2 cellular contexts compared by ENCODE assay signal in genomic region chr6:108731229-108731565, GRCh38.
TF ChIP-seq lines count a peak whose summit lies in the region.

No MANE protein-coding gene starts in this region.

TF ChIP-seq in GM23338, 12 proteins besides CTCF, POLR2A, EP300 and RAD21 (continued from another document):
- TF ChIP-seq, protein P1, sequence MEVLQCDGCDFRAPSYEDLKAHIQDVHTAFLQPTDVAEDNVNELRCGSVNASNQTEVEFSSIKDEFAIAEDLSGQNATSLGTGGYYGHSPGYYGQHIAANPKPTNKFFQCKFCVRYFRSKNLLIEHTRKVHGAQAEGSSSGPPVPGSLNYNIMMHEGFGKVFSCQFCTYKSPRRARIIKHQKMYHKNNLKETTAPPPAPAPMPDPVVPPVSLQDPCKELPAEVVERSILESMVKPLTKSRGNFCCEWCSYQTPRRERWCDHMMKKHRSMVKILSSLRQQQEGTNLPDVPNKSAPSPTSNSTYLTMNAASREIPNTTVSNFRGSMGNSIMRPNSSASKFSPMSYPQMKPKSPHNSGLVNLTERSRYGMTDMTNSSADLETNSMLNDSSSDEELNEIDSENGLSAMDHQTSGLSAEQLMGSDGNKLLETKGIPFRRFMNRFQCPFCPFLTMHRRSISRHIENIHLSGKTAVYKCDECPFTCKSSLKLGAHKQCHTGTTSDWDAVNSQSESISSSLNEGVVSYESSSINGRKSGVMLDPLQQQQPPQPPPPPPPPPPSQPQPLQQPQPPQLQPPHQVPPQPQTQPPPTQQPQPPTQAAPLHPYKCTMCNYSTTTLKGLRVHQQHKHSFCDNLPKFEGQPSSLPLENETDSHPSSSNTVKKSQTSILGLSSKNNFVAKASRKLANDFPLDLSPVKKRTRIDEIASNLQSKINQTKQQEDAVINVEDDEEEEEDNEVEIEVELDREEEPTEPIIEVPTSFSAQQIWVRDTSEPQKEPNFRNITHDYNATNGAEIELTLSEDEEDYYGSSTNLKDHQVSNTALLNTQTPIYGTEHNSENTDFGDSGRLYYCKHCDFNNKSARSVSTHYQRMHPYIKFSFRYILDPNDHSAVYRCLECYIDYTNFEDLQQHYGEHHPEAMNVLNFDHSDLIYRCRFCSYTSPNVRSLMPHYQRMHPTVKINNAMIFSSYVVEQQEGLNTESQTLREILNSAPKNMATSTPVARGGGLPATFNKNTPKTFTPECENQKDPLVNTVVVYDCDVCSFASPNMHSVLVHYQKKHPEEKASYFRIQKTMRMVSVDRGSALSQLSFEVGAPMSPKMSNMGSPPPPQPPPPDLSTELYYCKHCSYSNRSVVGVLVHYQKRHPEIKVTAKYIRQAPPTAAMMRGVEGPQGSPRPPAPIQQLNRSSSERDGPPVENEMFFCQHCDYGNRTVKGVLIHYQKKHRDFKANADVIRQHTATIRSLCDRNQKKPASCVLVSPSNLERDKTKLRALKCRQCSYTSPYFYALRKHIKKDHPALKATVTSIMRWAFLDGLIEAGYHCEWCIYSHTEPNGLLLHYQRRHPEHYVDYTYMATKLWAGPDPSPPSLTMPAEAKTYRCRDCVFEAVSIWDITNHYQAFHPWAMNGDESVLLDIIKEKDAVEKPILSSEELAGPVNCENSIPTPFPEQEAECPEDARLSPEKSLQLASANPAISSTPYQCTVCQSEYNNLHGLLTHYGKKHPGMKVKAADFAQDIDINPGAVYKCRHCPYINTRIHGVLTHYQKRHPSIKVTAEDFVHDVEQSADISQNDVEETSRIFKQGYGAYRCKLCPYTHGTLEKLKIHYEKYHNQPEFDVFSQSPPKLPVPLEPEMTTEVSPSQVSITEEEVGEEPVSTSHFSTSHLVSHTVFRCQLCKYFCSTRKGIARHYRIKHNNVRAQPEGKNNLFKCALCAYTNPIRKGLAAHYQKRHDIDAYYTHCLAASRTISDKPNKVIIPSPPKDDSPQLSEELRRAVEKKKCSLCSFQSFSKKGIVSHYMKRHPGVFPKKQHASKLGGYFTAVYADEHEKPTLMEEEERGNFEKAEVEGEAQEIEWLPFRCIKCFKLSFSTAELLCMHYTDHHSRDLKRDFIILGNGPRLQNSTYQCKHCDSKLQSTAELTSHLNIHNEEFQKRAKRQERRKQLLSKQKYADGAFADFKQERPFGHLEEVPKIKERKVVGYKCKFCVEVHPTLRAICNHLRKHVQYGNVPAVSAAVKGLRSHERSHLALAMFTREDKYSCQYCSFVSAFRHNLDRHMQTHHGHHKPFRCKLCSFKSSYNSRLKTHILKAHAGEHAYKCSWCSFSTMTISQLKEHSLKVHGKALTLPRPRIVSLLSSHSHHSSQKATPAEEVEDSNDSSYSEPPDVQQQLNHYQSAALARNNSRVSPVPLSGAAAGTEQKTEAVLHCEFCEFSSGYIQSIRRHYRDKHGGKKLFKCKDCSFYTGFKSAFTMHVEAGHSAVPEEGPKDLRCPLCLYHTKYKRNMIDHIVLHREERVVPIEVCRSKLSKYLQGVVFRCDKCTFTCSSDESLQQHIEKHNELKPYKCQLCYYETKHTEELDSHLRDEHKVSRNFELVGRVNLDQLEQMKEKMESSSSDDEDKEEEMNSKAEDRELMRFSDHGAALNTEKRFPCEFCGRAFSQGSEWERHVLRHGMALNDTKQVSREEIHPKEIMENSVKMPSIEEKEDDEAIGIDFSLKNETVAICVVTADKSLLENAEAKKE (CRISPR knock-in tag; IDR thresholded peaks at IDR 0.05) = no peak
- no peak for TF ChIP-seq EZH2 (IDR thresholded peaks at IDR 0.05; ENCODE audit: low read depth, unreplicated experiment)

TF ChIP-seq in WTC11, 78 proteins besides CTCF, POLR2A, EP300 and RAD21 (continued from another document):
- TF ChIP-seq PREB (CRISPR knock-in tag; IDR thresholded peaks at IDR 0.05; ENCODE audit: borderline replicate concordance) (no peak), GRHL2 (CRISPR knock-in tag; IDR thresholded peaks at IDR 0.05; ENCODE audit: insufficient replicate concordance, severe bottlenecking) (no peak)
